ENCODE assay signal across 17 cellular contexts in genomic region chr11:117837791-117838190, GRCh38. TPM values are rescaled to one million over a fixed set of nuclear protein-coding genes. Genes with fewer than 3 reads are reported as not detected.
A peak's percentile ranks its signal among the peaks of the same experiment; 100 is the strongest.
DNase-seq lines count a peak whose midpoint lies in the region; ATAC-seq and TF ChIP-seq lines count a peak whose summit lies in the region.
"Had no signal": no experiment of that assay in that cellular context is flagged by ENCODE, and none has a peak within 500 bp of the region (broad histone marks: within the 10 kb centered on the region; RNA-seq: fewer than 3 reads in every experiment).

No MANE protein-coding gene starts in this region.

- no peak for TF ChIP-seq POLR2A in suprapubic skin (IDR thresholded peaks at IDR 0.05)

- no peak overlapping the region for H3K4me3 ChIP-seq in suprapubic skin
- H3K4me3 ChIP-seq: body of pancreas, ovary, smooth muscle cell had no signal

- no peak for TF ChIP-seq CTCF in suprapubic skin (IDR thresholded peaks at IDR 0.05)

- H3K9me3 ChIP-seq in suprapubic skin: no peaks in the 10 kb centered on the region
- H3K9me3 ChIP-seq: body of pancreas, ovary had no signal

- ATAC-seq in left lobe of liver: no peak
- ATAC-seq: body of pancreas; stimulated activated memory B cell treated with anti-CD40 and anti-IgM and Interleukin-4, amounts not matched to agents 10 μg/mL and 1 μg/mL and 100 μg/mL, for 72 hours had no signal

- no peak for TF ChIP-seq EP300 in suprapubic skin (IDR thresholded peaks at IDR 0.05)

- H3K36me3 ChIP-seq in suprapubic skin: no peaks in the 10 kb centered on the region
- H3K36me3 ChIP-seq: ovary had no signal

- H3K27ac ChIP-seq in suprapubic skin: no peak overlapping the region
- H3K27ac ChIP-seq: ovary had no signal

- no peaks in the 10 kb centered on the region for H3K27me3 ChIP-seq in suprapubic skin
- H3K27me3 ChIP-seq: body of pancreas, ovary had no signal

- H3K4me1 ChIP-seq in suprapubic skin: peaks cover 3% of the 10 kb centered on the region

- peak; percentile 37 for DNase-seq in activated effector memory CD4-positive, alpha-beta T cell treated with anti-CD3 and anti-CD28 coated beads, Interleukin-2, amount 50 U/mL, for 16 hours
- no peak for DNase-seq in activated effector memory CD4-positive, alpha-beta T cell treated with Interleukin-2 at 50 U/mL for 16 hours
- DNase-seq in SW480 (ENCODE audit: low spot score) (peak; percentile 56), islet precursor cell (peak; percentile 45), suprapubic skin (ENCODE audit: low spot score in 2 of 2) (peak; percentile 39 to 48), OCI-M1 (lab: John Stamatoyannopoulos, UW) (no peak), NCI-H226 (no peak), left lobe of liver (ENCODE audit: low spot score) (no peak)
- DNase-seq: ACHN; activated CD4-positive, alpha-beta T cell treated with anti-CD3 and anti-CD28 coated beads, Interleukin-2, amount 50 U/mL, for 4 hours; CD4-positive, alpha-beta memory T cell; NCI-H1105 had no signal

- WGBS in suprapubic skin: 84% methylated on average over 8 of the region's 8 CpGs

RNA-seq across cellular contexts. Expression of gene FXYD2, which starts 13.2 kb away (rescaled TPM):
- total RNA-seq in suprapubic skin: not detected
- total RNA-seq in left lobe of liver: 13.6 TPM
- total RNA-seq: smooth muscle cell had no signal

RNA-seq across cellular contexts. Expression of gene FXYD6, which starts 38.7 kb away (rescaled TPM):
- total RNA-seq in suprapubic skin (10 to 100 TPM in 2 of 4 donors, 1 to 10 TPM in 2; 4.8 to 15.9 (median 9.5) TPM), left lobe of liver (10.4 TPM)
- total RNA-seq: CD4-positive, alpha-beta memory T cell had no signal

RNA-seq across cellular contexts. Expression of gene DSCAML1, which starts 40.8 kb away (rescaled TPM):
- under 1 TPM in 3 of 4 donors, not detected in 1; 0.11 to 0.24 (median 0.21) TPM for total RNA-seq in suprapubic skin
- total RNA-seq in left lobe of liver: 1.4 TPM
- total RNA-seq: fibroblast of lung had no signal

Comparison
In these comparisons a context has a peak if more than half of its experiments do, and no peak if none do; other contexts are left out.
1. DNase-seq: peak in activated effector memory CD4-positive, alpha-beta T cell treated with anti-CD3 and anti-CD28 coated beads, Interleukin-2, amount 50 U/mL, for 16 hours (single experiment), SW480 (single experiment), islet precursor cell (single experiment) and suprapubic skin (2 of 2); none in activated effector memory CD4-positive, alpha-beta T cell treated with Interleukin-2 at 50 U/mL for 16 hours (single experiment), OCI-M1 (single experiment), NCI-H226 (single experiment) and left lobe of liver (single experiment).